ENCODE assay signal across 1 cellular context in the genomic region with DNA sequence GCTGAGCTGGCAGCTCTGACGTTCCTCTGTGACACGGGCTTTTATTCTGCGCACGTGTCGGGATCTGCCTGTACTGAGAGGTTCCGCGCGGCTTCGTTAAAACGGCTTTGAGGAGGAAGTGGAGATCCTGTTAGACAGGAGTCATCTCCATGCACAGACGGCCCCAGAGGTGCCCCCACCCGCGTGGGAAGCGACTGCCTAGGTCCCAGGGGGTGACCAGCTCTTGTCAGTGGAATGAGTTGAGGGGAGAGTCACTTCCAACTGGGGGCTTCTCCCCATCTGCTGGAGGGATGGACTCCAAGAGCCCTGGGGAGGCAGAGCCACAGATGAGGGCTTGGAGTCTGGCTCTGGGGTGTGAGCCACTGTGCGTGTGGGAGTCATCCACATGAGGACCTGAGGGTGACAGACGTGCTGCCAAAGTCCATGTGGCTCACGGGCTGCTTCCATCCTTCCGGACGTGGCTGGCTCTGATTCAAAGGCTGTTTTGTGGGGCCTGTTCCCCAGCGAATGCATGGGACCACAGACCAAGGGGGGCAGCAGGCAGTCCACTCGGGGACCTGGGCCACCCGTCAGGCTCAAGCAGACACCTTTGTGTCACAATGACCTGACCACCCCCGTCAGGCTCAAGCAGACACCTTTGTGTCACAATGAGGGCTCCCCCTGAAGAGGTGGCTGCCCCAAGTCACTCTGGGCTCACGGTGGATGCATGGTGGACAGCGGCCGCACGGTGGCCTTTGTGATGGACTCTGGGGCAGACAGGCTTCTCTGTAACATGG.
TF ChIP-seq lines count a peak whose summit lies in the region.

No MANE protein-coding gene starts in this region.

TF ChIP-seq in IMR-90, 13 proteins besides CTCF, POLR2A, EP300 and RAD21 (continued from another document):
- TF ChIP-seq, protein P1, sequence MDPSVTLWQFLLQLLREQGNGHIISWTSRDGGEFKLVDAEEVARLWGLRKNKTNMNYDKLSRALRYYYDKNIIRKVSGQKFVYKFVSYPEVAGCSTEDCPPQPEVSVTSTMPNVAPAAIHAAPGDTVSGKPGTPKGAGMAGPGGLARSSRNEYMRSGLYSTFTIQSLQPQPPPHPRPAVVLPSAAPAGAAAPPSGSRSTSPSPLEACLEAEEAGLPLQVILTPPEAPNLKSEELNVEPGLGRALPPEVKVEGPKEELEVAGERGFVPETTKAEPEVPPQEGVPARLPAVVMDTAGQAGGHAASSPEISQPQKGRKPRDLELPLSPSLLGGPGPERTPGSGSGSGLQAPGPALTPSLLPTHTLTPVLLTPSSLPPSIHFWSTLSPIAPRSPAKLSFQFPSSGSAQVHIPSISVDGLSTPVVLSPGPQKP (IDR thresholded peaks at IDR 0.05; ENCODE audit: borderline replicate concordance, low read depth, low read length): no peak
- TF ChIP-seq SMC3 (IDR thresholded peaks at IDR 0.05; ENCODE audit: low read depth, low read length) (no peak), FOS (IDR thresholded peaks at IDR 0.05; ENCODE audit: low read depth, low read length) (no peak), CEBPB (IDR thresholded peaks at IDR 0.05; ENCODE audit: low read depth, low read length) (no peak), MXI1 (IDR thresholded peaks at IDR 0.05; ENCODE audit: borderline replicate concordance, low read depth, low read length) (no peak), RCOR1 (IDR thresholded peaks at IDR 0.05; ENCODE audit: insufficient replicate concordance, low read length) (no peak), MAZ (IDR thresholded peaks at IDR 0.05; ENCODE audit: borderline replicate concordance, low read depth, low read length) (no peak), CHD1 (IDR thresholded peaks at IDR 0.05; ENCODE audit: low read depth, low read length) (no peak), NFE2L2 (IDR thresholded peaks at IDR 0.05; ENCODE audit: low read depth, low read length) (no peak)
- TF ChIP-seq, protein P2, sequence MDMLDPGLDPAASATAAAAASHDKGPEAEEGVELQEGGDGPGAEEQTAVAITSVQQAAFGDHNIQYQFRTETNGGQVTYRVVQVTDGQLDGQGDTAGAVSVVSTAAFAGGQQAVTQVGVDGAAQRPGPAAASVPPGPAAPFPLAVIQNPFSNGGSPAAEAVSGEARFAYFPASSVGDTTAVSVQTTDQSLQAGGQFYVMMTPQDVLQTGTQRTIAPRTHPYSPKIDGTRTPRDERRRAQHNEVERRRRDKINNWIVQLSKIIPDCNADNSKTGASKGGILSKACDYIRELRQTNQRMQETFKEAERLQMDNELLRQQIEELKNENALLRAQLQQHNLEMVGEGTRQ (IDR thresholded peaks at IDR 0.05; ENCODE audit: low read depth, low read length): no peak
